15 cellular contexts compared by ENCODE assay signal in the genomic region with DNA sequence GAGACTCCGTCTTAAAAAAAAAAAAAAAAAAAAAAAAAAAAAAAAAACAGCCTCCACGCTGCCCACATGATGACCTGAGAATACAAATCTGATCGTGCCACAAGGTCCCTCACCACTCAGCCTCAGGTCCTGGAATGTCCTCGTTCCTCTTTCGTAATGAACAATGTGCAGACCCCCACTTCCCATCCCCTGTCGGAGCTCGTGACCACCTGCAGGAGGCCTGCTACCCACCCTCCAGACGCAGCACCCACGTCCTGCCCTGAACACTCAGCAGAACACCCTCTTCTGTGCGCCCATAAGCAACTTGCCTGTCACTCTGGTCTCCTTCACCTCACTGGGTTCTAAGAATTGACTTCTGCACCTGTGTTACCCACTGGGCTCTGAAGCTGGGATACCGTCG.
"Had no signal": no experiment of that assay in that cellular context is flagged by ENCODE, and none has a peak within 500 bp of the region (broad histone marks: within the 10 kb centered on the region; RNA-seq: fewer than 3 reads in every experiment).

No MANE protein-coding gene starts in this region.

- H3K27me3 Mint-ChIP-seq: activated T-helper 17 cell treated with anti-CD3 and anti-CD28 coated beads, Interleukin-2, amount 50 U/mL, for 72 hours; central memory CD8-positive, alpha-beta T cell; effector memory CD8-positive, alpha-beta T cell had no signal

- ATAC-seq: activated T-helper 17 cell treated with anti-CD3 and anti-CD28 coated beads, Interleukin-2, amount 50 U/mL, for 72 hours; effector memory CD8-positive, alpha-beta T cell had no signal

- H3K36me3 Mint-ChIP-seq: brain had no signal

- DNase-seq: activated CD4-positive, alpha-beta T cell treated with anti-CD3 and anti-CD28 coated beads for 4 hours; activated naive CD4-positive, alpha-beta T cell treated with anti-CD3 and anti-CD28 coated beads, Interleukin-2, amount 10 ng/mL, durations not matched to agents 7 days and 5 days; activated T-cell treated with anti-CD3 and anti-CD28 coated beads for 4 hours; amniotic stem cell; effector memory CD8-positive, alpha-beta T cell; hippocampal formation; naive B cell; stimulated activated CD4-positive, alpha-beta T cell treated with anti-CD3 and anti-CD28 coated beads, Interleukin-15, amount 100 ng/mL, for 24 hours; stimulated activated CD4-positive, alpha-beta T cell treated with anti-CD3 and anti-CD28 coated beads, Interleukin-4, amount 100 ng/mL, for 24 hours; stomach; uterus; WERI-Rb-1 had no signal

- H3K4me3 Mint-ChIP-seq: activated naive CD4-positive, alpha-beta T cell treated with anti-CD3 and anti-CD28 coated beads, Interleukin-2, amount 10 ng/mL, durations not matched to agents 7 days and 5 days; activated T-helper 17 cell treated with anti-CD3 and anti-CD28 coated beads, Interleukin-2, amount 50 U/mL, for 72 hours; brain; central memory CD8-positive, alpha-beta T cell; effector memory CD8-positive, alpha-beta T cell had no signal

- H3K27ac Mint-ChIP-seq: activated naive CD4-positive, alpha-beta T cell treated with anti-CD3 and anti-CD28 coated beads, Interleukin-2, amount 10 ng/mL, durations not matched to agents 7 days and 5 days; activated T-helper 17 cell treated with anti-CD3 and anti-CD28 coated beads, Interleukin-2, amount 50 U/mL, for 72 hours had no signal
